8 cellular contexts compared by ENCODE assay signal in genomic region chrX:48468247-48468671, GRCh38. TPM values are rescaled to one million over a fixed set of nuclear protein-coding genes. Genes with fewer than 3 reads are reported as not detected.
DNase-seq lines count a peak whose midpoint lies in the region; ATAC-seq and TF ChIP-seq lines count a peak whose summit lies in the region.

No MANE protein-coding gene starts in this region.

- peak overlapping the region; percentile 49; the same call in 1 of the 2 replicates for H3K27ac ChIP-seq in SJCRH30
- no peak overlapping the region for H3K27ac ChIP-seq in neural progenitor cell

- H3K27me3 ChIP-seq in SJCRH30 = no peaks in the 10 kb centered on the region
- H3K27me3 ChIP-seq in neural progenitor cell = no peaks in the 10 kb centered on the region

- no peak overlapping the region for H3K27ac Mint-ChIP-seq in neural progenitor cell

- H3K9ac ChIP-seq in neural progenitor cell = no peak overlapping the region

- no peaks in the 10 kb centered on the region for H3K36me3 Mint-ChIP-seq in neural progenitor cell

- no peaks in the 10 kb centered on the region for H3K79me2 ChIP-seq in neural progenitor cell (ENCODE audit: low read depth)

- TF ChIP-seq CTCF in cardiac fibroblast (IDR thresholded peaks at IDR 0.05; ENCODE audit: low read depth, low read length) (no peak), neural progenitor cell (IDR thresholded peaks at IDR 0.05) (no peak)

- H3K4me3 ChIP-seq in SJCRH30 = peak overlapping the region; percentile 47
- H3K4me3 ChIP-seq in cardiac fibroblast (replicated peaks in 1 of 2; ENCODE audit: low read depth in 2 of 2, low read length in 2 of 2) = peak overlapping the region; percentile 8 to 32
- peak overlapping the region; percentile 35 for H3K4me3 ChIP-seq in neural progenitor cell

- H3K4me1 Mint-ChIP-seq in neural progenitor cell = peaks cover 30% of the 10 kb centered on the region

- peaks cover 8% of the 10 kb centered on the region for H3F3A ChIP-seq in neural progenitor cell (ENCODE audit: low read depth)

- H3K4me1 ChIP-seq in SJCRH30 (no peaks in the 10 kb centered on the region), neural progenitor cell (peaks cover 7% of the 10 kb centered on the region)

- peak overlapping the region; percentile 50 for H2AFZ ChIP-seq in neural progenitor cell (replicated peaks)

- peaks cover 20% of the 10 kb centered on the region for H3K27me3 Mint-ChIP-seq in neural progenitor cell (ENCODE audit: insufficient read depth, low read depth)

- H3K9me3 ChIP-seq in SJCRH30 (replicated peaks) = no peaks in the 10 kb centered on the region
- no peaks in the 10 kb centered on the region for H3K9me3 ChIP-seq in neural progenitor cell (ENCODE audit: low read depth)

- ATAC-seq in GM21367 (IDR thresholded peaks at IDR 0.05; ENCODE audit: unreplicated experiment) = no peak

- peak overlapping the region; percentile 74 for H3K4me3 Mint-ChIP-seq in neural progenitor cell

- peaks cover 26% of the 10 kb centered on the region for H3K9me3 Mint-ChIP-seq in neural progenitor cell

- peak; percentile 5 for DNase-seq in NCI-H2227 treated with DMSO at 0.1 percent for 48 hours (lab: John Stamatoyannopoulos, UW)
- DNase-seq in NCI-H2227 (lab: John Stamatoyannopoulos, UW; ENCODE audit: unreplicated experiment) = no peak
- peak in 1 of 2 experiments; percentile 20 for DNase-seq in SJCRH30
- no peak for DNase-seq in cardiac fibroblast (ENCODE audit: low read depth in 2 of 2)
- DNase-seq in neural progenitor cell (ENCODE audit: low spot score) = peak; percentile 14
- no peak for DNase-seq in HuH-7 (ENCODE audit: low spot score)
- DNase-seq in NCI-H2196 treated with DMSO at 0.1 percent for 48 hours (lab: John Stamatoyannopoulos, UW; ENCODE audit: unreplicated experiment) = no peak

- peak overlapping the region; percentile 61 for H3K4me2 ChIP-seq in neural progenitor cell

- no peaks in the 10 kb centered on the region for H3K36me3 ChIP-seq in SJCRH30
- H3K36me3 ChIP-seq in neural progenitor cell = no peaks in the 10 kb centered on the region

- H4K20me1 ChIP-seq in neural progenitor cell (ENCODE audit: low read depth) = no peaks in the 10 kb centered on the region

RNA-seq across cellular contexts. Expression of gene SLC38A5, which starts 1.8 kb away (rescaled TPM):
- total RNA-seq in SJCRH30 (2014; rRNA removed; shearing (Covaris generic)) = 13.8 and 15.4 TPM in 2 replicates
- total RNA-seq in neural progenitor cell (ENCODE audit: low replicate concordance) = 2.3 and 6.7 TPM in 2 replicates

RNA-seq across cellular contexts. Expression of gene FTSJ1, which starts 7.7 kb away (rescaled TPM):
- 28.0 and 29.4 TPM in 2 replicates for total RNA-seq in SJCRH30 (2014; rRNA removed; shearing (Covaris generic))
- 32.2 and 45.2 TPM in 2 replicates for total RNA-seq in neural progenitor cell (ENCODE audit: low replicate concordance)

RNA-seq across cellular contexts. Expression of gene PORCN, which starts 40.5 kb away (rescaled TPM):
- total RNA-seq in SJCRH30 (2014; rRNA removed; shearing (Covaris generic)) = 6.2 and 9.8 TPM in 2 replicates
- 10.8 and 21.2 TPM in 2 replicates for total RNA-seq in neural progenitor cell (ENCODE audit: low replicate concordance)

RNA-seq across cellular contexts. Expression of gene EBP, which starts 53.3 kb away (rescaled TPM):
- 61.7 and 71.9 TPM in 2 replicates for total RNA-seq in SJCRH30 (2014; rRNA removed; shearing (Covaris generic))
- total RNA-seq in neural progenitor cell (ENCODE audit: low replicate concordance) = 74.6 and 95.4 TPM in 2 replicates

RNA-seq across cellular contexts. Expression of gene SSX4B, which starts 56.5 kb away (rescaled TPM):
- total RNA-seq in SJCRH30 (2014; rRNA removed; shearing (Covaris generic)) = not detected in 2 replicates
- total RNA-seq in neural progenitor cell (ENCODE audit: low replicate concordance) = not detected in 2 replicates

Comparison
In these comparisons a context has a peak if more than half of its experiments do, and no peak if none do; other contexts are left out.
1. DNase-seq: peak in NCI-H2227 treated with DMSO at 0.1 percent for 48 hours (single experiment) and neural progenitor cell (single experiment); none in NCI-H2227 (single experiment), cardiac fibroblast (0 of 2), HuH-7 (single experiment) and NCI-H2196 treated with DMSO at 0.1 percent for 48 hours (single experiment).
2. Peak in every context shown above with its lines, with median percentiles within 50 percentile points of each other: H3K4me3 ChIP-seq.